9 cellular contexts compared by ENCODE assay signal in the genomic region with DNA sequence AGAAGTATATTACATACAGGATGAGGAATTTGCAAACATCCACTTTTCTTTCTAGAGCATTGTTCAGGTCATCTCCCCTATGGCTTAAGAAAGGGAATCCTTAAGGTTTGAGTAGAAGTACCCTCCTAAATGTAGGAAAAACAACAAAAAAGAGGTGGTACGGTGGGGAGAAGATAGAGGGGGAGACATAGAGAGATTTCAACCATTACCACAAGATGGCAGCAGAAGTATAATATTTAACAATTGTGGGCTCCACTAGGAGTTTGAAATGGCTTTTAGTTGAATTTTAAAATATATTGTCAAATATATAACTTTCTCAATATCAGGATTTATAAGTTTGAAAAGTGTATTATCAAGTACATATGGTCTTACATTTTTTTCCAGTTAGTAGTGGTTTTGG.
DNase-seq lines count a peak whose midpoint lies in the region; ATAC-seq, FAIRE-seq and TF ChIP-seq lines count a peak whose summit lies in the region.
"Had no signal": no experiment of that assay in that cellular context is flagged by ENCODE, and none has a peak within 500 bp of the region (broad histone marks: within the 10 kb centered on the region; RNA-seq: fewer than 3 reads in every experiment).

No MANE protein-coding gene starts in this region.

- ATAC-seq in GM18505 (IDR thresholded peaks at IDR 0.05; ENCODE audit: unreplicated experiment) (peak; percentile 64), pancreas (peak; percentile 60 to 83 (median 79)), HG02973 (IDR thresholded peaks at IDR 0.05; ENCODE audit: unreplicated experiment) (no peak)

- FAIRE-seq in pancreas (lab: Jason Lieb, UNC), result peak; percentile 96

- H3K36me3 Mint-ChIP-seq in endothelial cell (ENCODE audit: low read depth, unreplicated experiment), result no peaks in the 10 kb centered on the region

- peaks cover 43% of the 10 kb centered on the region for H3K4me1 ChIP-seq in ACC112 (ENCODE audit: control insufficient read depth, insufficient read depth, low read length, unreplicated experiment)
- peaks cover 0 to 14% (median 0%) of the 10 kb centered on the region in 3 donors for H3K4me1 ChIP-seq in pancreas

- H3K9me3 Mint-ChIP-seq in endothelial cell (ENCODE audit: unreplicated experiment), result no peaks in the 10 kb centered on the region
- H3K9me3 Mint-ChIP-seq: central memory CD8-positive, alpha-beta T cell had no signal

- H3K27me3 ChIP-seq in ACC112 (ENCODE audit: insufficient read depth, low read length) (no peaks in the 10 kb centered on the region), pancreas (no peaks in the 10 kb centered on the region)

- no peaks in the 10 kb centered on the region for H3K27me3 Mint-ChIP-seq in endothelial cell (ENCODE audit: unreplicated experiment)

- TF ChIP-seq CTCF in endothelial cell (IDR thresholded peaks at IDR 0.05; ENCODE audit: unreplicated experiment) (peak; percentile 65), pancreas (IDR thresholded peaks at IDR 0.05) (peak in 3 of 4 donors; percentile 36 to 51 (median 40))

- H3K4me3 ChIP-seq in ACC112 (ENCODE audit: low read depth, low read length) (0 out of 2 replicates have a peak overlapping the region, but pooled peaks have one; percentile 26), pancreas (no peak overlapping the region)

- no peak overlapping the region for H3K4me3 Mint-ChIP-seq in endothelial cell (ENCODE audit: unreplicated experiment)
- H3K4me3 Mint-ChIP-seq: central memory CD8-positive, alpha-beta T cell had no signal

- 0% methylated on average over 1 of the region's 1 CpG for WGBS in pancreas, 2 donors

- H3K27ac ChIP-seq in ACC112 (ENCODE audit: low read depth, low read length), result peak overlapping the region; percentile 84
- no peak overlapping the region for H3K27ac ChIP-seq in pancreas

- no peaks in the 10 kb centered on the region for H3K36me3 ChIP-seq in ACC112 (ENCODE audit: insufficient read depth, low read length)
- no peaks in the 10 kb centered on the region for H3K36me3 ChIP-seq in pancreas

- H2AFZ ChIP-seq in ACC112 (ENCODE audit: low read length, unreplicated experiment), result peak overlapping the region; percentile 79

- H3K4me1 Mint-ChIP-seq in endothelial cell (ENCODE audit: unreplicated experiment), result peaks cover 21% of the 10 kb centered on the region
- H3K4me1 Mint-ChIP-seq: central memory CD8-positive, alpha-beta T cell had no signal

- intact Hi-C loops in pancreas (cut with DNase I), result loop anchor here in 1 of 3 donors (10.0 kb wide), 1 partner anchor 423 kb away; no protein-coding TSS in a partner anchor

- no peak overlapping the region for H3K27ac Mint-ChIP-seq in endothelial cell (ENCODE audit: unreplicated experiment)

- H3K79me2 ChIP-seq in ACC112 (ENCODE audit: control insufficient read depth, insufficient read depth, low read length, unreplicated experiment), result peaks cover 4% of the 10 kb centered on the region

- no peak for TF ChIP-seq POLR2A in GM18505 (IDR thresholded peaks at IDR 0.05; ENCODE audit: borderline replicate concordance, extremely low read depth, insufficient read depth, insufficient read length)

- H3K9me3 ChIP-seq in pancreas, result no peaks in the 10 kb centered on the region

- peak; percentile 44 for DNase-seq in NAMALWA (ENCODE audit: low spot score)
- no peak for DNase-seq in endothelial cell (ENCODE audit: low spot score)
- DNase-seq in pancreas, result no peak
- DNase-seq in stimulated activated CD4-positive, alpha-beta T cell treated with anti-CD3 and anti-CD28 coated beads, Interleukin-4, amount 100 ng/mL, for 24 hours, result no peak
- no peak for DNase-seq in activated T-cell treated with anti-CD3 and anti-CD28 coated beads for 4 hours
